In genomic region chr10:46520941-46521340, GRCh38 we compare ENCODE assay signal across 10 cellular contexts. TPM values are rescaled to one million over a fixed set of nuclear protein-coding genes. Genes with fewer than 3 reads are reported as not detected.
DNase-seq lines count a peak whose midpoint lies in the region; ATAC-seq lines count a peak whose summit lies in the region.
"Had no signal": no experiment of that assay in that cellular context is flagged by ENCODE, and none has a peak within 500 bp of the region (broad histone marks: within the 10 kb centered on the region; RNA-seq: fewer than 3 reads in every experiment).

No MANE protein-coding gene starts in this region.

- CTCF ChIA-PET in activated CD4-positive, alpha-beta memory T cell treated with anti-CD3 and anti-CD28 coated beads for 36 hours (lab: Charles Lee), result no interaction called here
- CTCF ChIA-PET in activated CD4-positive, alpha-beta memory T cell treated with anti-CD3 and anti-CD28 coated beads, Interleukin-2, amount 10 ng/mL, durations not matched to agents 7 days and 5 days (lab: Charles Lee), result no interaction called here

- no peaks in the 10 kb centered on the region for H3K9me3 Mint-ChIP-seq in activated CD4-positive, alpha-beta memory T cell treated with anti-CD3 and anti-CD28 coated beads for 36 hours
- H3K9me3 Mint-ChIP-seq in activated CD4-positive, alpha-beta memory T cell treated with anti-CD3 and anti-CD28 coated beads, Interleukin-2, amount 10 ng/mL, durations not matched to agents 7 days and 5 days, result no peaks in the 10 kb centered on the region
- H3K9me3 Mint-ChIP-seq: naive thymus-derived CD8-positive, alpha-beta T cell had no signal

- POLR2A ChIA-PET in activated CD4-positive, alpha-beta memory T cell treated with anti-CD3 and anti-CD28 coated beads for 36 hours (lab: Charles Lee), result no interaction called here
- POLR2A ChIA-PET in activated CD4-positive, alpha-beta memory T cell treated with anti-CD3 and anti-CD28 coated beads, Interleukin-2, amount 10 ng/mL, durations not matched to agents 7 days and 5 days (lab: Charles Lee), result no interaction called here

- peaks cover 3% of the 10 kb centered on the region for H3K27me3 Mint-ChIP-seq in activated CD4-positive, alpha-beta memory T cell treated with anti-CD3 and anti-CD28 coated beads for 36 hours
- no peaks in the 10 kb centered on the region for H3K27me3 Mint-ChIP-seq in activated CD4-positive, alpha-beta memory T cell treated with anti-CD3 and anti-CD28 coated beads, Interleukin-2, amount 10 ng/mL, durations not matched to agents 7 days and 5 days

- intact Hi-C loops in activated CD4-positive, alpha-beta memory T cell treated with anti-CD3 and anti-CD28 coated beads for 36 hours (cut with micrococcal nuclease), result no loop called here
- intact Hi-C loops in sciatic nerve (cut with DNase I), result no loop called here

- no peak overlapping the region for H3K4me3 Mint-ChIP-seq in activated CD4-positive, alpha-beta memory T cell treated with anti-CD3 and anti-CD28 coated beads for 36 hours
- H3K4me3 Mint-ChIP-seq in activated CD4-positive, alpha-beta memory T cell treated with anti-CD3 and anti-CD28 coated beads, Interleukin-2, amount 10 ng/mL, durations not matched to agents 7 days and 5 days, result no peak overlapping the region
- H3K4me3 Mint-ChIP-seq: naive thymus-derived CD8-positive, alpha-beta T cell had no signal

- no peak for ATAC-seq in sciatic nerve
- ATAC-seq: naive thymus-derived CD8-positive, alpha-beta T cell had no signal

- H3K36me3 Mint-ChIP-seq in activated CD4-positive, alpha-beta memory T cell treated with anti-CD3 and anti-CD28 coated beads for 36 hours, result no peaks in the 10 kb centered on the region
- no peaks in the 10 kb centered on the region for H3K36me3 Mint-ChIP-seq in activated CD4-positive, alpha-beta memory T cell treated with anti-CD3 and anti-CD28 coated beads, Interleukin-2, amount 10 ng/mL, durations not matched to agents 7 days and 5 days (ENCODE audit: low read depth)
- H3K36me3 Mint-ChIP-seq: naive thymus-derived CD8-positive, alpha-beta T cell had no signal

- no peak overlapping the region for H3K27ac Mint-ChIP-seq in activated CD4-positive, alpha-beta memory T cell treated with anti-CD3 and anti-CD28 coated beads for 36 hours
- no peak overlapping the region for H3K27ac Mint-ChIP-seq in activated CD4-positive, alpha-beta memory T cell treated with anti-CD3 and anti-CD28 coated beads, Interleukin-2, amount 10 ng/mL, durations not matched to agents 7 days and 5 days
- H3K27ac Mint-ChIP-seq: naive thymus-derived CD8-positive, alpha-beta T cell had no signal

- peak; percentile 5 for DNase-seq in activated CD4-positive, alpha-beta memory T cell treated with anti-CD3 and anti-CD28 coated beads for 36 hours
- DNase-seq in activated CD4-positive, alpha-beta memory T cell treated with anti-CD3 and anti-CD28 coated beads, Interleukin-2, amount 10 ng/mL, durations not matched to agents 7 days and 5 days, result no peak
- peak; percentile 79 for DNase-seq in NCI-H226
- DNase-seq in cerebellar nuclear complex (lab: John Stamatoyannopoulos, UW), result peak; percentile 48 to 94
- DNase-seq in sciatic nerve (ENCODE audit: low spot score), result peak; percentile 54
- no peak for DNase-seq in NCI-H510A treated with DMSO at 0.1 percent for 48 hours (lab: John Stamatoyannopoulos, UW)
- no peak for DNase-seq in hepatic stellate cell (ENCODE audit: low spot score)
- no peak for DNase-seq in central memory CD4-positive, alpha-beta T cell

- no peaks in the 10 kb centered on the region for H3K4me1 Mint-ChIP-seq in activated CD4-positive, alpha-beta memory T cell treated with anti-CD3 and anti-CD28 coated beads for 36 hours (ENCODE audit: low read depth)
- no peaks in the 10 kb centered on the region for H3K4me1 Mint-ChIP-seq in activated CD4-positive, alpha-beta memory T cell treated with anti-CD3 and anti-CD28 coated beads, Interleukin-2, amount 10 ng/mL, durations not matched to agents 7 days and 5 days
- H3K4me1 Mint-ChIP-seq: naive thymus-derived CD8-positive, alpha-beta T cell had no signal

RNA-seq across cellular contexts. Expression of gene GPRIN2, which starts 35.5 kb away (rescaled TPM):
- not detected for total RNA-seq in activated CD4-positive, alpha-beta memory T cell treated with anti-CD3 and anti-CD28 coated beads for 36 hours
- total RNA-seq in activated CD4-positive, alpha-beta memory T cell treated with anti-CD3 and anti-CD28 coated beads, Interleukin-2, amount 10 ng/mL, durations not matched to agents 7 days and 5 days, result not detected
- 2.0 TPM for total RNA-seq in sciatic nerve
- total RNA-seq: naive thymus-derived CD8-positive, alpha-beta T cell had no signal

RNA-seq across cellular contexts. Expression of gene NPY4R, which starts 55.2 kb away (rescaled TPM):
- not detected for total RNA-seq in activated CD4-positive, alpha-beta memory T cell treated with anti-CD3 and anti-CD28 coated beads for 36 hours
- not detected for total RNA-seq in activated CD4-positive, alpha-beta memory T cell treated with anti-CD3 and anti-CD28 coated beads, Interleukin-2, amount 10 ng/mL, durations not matched to agents 7 days and 5 days
- total RNA-seq in sciatic nerve, result not detected
- total RNA-seq: naive thymus-derived CD8-positive, alpha-beta T cell; uterus had no signal

RNA-seq across cellular contexts. Expression of gene SYT15, which starts 58.0 kb away (rescaled TPM):
- total RNA-seq in activated CD4-positive, alpha-beta memory T cell treated with anti-CD3 and anti-CD28 coated beads for 36 hours, result under 1 TPM; 0.51 to 0.71 TPM
- under 1 TPM; 0.86 to 0.95 TPM for total RNA-seq in activated CD4-positive, alpha-beta memory T cell treated with anti-CD3 and anti-CD28 coated beads, Interleukin-2, amount 10 ng/mL, durations not matched to agents 7 days and 5 days
- 17.1 TPM for total RNA-seq in sciatic nerve

Comparison
In these comparisons a context has a peak if more than half of its experiments do, and no peak if none do; other contexts are left out.
1. DNase-seq: peak in activated CD4-positive, alpha-beta memory T cell treated with anti-CD3 and anti-CD28 coated beads for 36 hours (single experiment), NCI-H226 (single experiment), cerebellar nuclear complex (2 of 2) and sciatic nerve (single experiment); none in activated CD4-positive, alpha-beta memory T cell treated with anti-CD3 and anti-CD28 coated beads, Interleukin-2, amount 10 ng/mL, durations not matched to agents 7 days and 5 days (single experiment), NCI-H510A treated with DMSO at 0.1 percent for 48 hours (single experiment), hepatic stellate cell (single experiment) and central memory CD4-positive, alpha-beta T cell (single experiment).